1 cellular context compared by ENCODE assay signal in the genomic region with DNA sequence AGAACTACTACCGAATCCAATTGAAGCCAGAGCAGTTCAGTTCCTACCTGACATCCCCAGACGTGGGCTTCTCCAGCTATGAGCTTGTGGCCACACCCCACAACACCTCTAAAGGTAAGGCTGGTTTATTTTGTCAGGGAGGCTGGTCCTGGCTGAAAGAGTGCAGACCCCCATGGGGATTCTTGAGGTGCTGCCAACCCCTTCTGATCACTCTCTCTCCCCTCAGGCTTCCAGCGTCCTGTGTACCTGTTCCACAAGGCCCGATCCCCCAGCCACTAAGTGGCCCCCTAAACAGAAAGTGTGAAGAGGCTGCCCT.
TF ChIP-seq lines count a peak whose summit lies in the region.

No MANE protein-coding gene starts in this region.

TF ChIP-seq in GM23338, 12 proteins besides CTCF, POLR2A, EP300 and RAD21 (continued from another document):
- TF ChIP-seq, protein P1, sequence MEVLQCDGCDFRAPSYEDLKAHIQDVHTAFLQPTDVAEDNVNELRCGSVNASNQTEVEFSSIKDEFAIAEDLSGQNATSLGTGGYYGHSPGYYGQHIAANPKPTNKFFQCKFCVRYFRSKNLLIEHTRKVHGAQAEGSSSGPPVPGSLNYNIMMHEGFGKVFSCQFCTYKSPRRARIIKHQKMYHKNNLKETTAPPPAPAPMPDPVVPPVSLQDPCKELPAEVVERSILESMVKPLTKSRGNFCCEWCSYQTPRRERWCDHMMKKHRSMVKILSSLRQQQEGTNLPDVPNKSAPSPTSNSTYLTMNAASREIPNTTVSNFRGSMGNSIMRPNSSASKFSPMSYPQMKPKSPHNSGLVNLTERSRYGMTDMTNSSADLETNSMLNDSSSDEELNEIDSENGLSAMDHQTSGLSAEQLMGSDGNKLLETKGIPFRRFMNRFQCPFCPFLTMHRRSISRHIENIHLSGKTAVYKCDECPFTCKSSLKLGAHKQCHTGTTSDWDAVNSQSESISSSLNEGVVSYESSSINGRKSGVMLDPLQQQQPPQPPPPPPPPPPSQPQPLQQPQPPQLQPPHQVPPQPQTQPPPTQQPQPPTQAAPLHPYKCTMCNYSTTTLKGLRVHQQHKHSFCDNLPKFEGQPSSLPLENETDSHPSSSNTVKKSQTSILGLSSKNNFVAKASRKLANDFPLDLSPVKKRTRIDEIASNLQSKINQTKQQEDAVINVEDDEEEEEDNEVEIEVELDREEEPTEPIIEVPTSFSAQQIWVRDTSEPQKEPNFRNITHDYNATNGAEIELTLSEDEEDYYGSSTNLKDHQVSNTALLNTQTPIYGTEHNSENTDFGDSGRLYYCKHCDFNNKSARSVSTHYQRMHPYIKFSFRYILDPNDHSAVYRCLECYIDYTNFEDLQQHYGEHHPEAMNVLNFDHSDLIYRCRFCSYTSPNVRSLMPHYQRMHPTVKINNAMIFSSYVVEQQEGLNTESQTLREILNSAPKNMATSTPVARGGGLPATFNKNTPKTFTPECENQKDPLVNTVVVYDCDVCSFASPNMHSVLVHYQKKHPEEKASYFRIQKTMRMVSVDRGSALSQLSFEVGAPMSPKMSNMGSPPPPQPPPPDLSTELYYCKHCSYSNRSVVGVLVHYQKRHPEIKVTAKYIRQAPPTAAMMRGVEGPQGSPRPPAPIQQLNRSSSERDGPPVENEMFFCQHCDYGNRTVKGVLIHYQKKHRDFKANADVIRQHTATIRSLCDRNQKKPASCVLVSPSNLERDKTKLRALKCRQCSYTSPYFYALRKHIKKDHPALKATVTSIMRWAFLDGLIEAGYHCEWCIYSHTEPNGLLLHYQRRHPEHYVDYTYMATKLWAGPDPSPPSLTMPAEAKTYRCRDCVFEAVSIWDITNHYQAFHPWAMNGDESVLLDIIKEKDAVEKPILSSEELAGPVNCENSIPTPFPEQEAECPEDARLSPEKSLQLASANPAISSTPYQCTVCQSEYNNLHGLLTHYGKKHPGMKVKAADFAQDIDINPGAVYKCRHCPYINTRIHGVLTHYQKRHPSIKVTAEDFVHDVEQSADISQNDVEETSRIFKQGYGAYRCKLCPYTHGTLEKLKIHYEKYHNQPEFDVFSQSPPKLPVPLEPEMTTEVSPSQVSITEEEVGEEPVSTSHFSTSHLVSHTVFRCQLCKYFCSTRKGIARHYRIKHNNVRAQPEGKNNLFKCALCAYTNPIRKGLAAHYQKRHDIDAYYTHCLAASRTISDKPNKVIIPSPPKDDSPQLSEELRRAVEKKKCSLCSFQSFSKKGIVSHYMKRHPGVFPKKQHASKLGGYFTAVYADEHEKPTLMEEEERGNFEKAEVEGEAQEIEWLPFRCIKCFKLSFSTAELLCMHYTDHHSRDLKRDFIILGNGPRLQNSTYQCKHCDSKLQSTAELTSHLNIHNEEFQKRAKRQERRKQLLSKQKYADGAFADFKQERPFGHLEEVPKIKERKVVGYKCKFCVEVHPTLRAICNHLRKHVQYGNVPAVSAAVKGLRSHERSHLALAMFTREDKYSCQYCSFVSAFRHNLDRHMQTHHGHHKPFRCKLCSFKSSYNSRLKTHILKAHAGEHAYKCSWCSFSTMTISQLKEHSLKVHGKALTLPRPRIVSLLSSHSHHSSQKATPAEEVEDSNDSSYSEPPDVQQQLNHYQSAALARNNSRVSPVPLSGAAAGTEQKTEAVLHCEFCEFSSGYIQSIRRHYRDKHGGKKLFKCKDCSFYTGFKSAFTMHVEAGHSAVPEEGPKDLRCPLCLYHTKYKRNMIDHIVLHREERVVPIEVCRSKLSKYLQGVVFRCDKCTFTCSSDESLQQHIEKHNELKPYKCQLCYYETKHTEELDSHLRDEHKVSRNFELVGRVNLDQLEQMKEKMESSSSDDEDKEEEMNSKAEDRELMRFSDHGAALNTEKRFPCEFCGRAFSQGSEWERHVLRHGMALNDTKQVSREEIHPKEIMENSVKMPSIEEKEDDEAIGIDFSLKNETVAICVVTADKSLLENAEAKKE (CRISPR knock-in tag; IDR thresholded peaks at IDR 0.05), result no peak
- no peak for TF ChIP-seq CREB1 (CRISPR knock-in tag; IDR thresholded peaks at IDR 0.05; ENCODE audit: low read depth)
- TF ChIP-seq EZH2phosphoT487 (IDR thresholded peaks at IDR 0.05; ENCODE audit: unreplicated experiment), result no peak
- TF ChIP-seq, protein P2, sequence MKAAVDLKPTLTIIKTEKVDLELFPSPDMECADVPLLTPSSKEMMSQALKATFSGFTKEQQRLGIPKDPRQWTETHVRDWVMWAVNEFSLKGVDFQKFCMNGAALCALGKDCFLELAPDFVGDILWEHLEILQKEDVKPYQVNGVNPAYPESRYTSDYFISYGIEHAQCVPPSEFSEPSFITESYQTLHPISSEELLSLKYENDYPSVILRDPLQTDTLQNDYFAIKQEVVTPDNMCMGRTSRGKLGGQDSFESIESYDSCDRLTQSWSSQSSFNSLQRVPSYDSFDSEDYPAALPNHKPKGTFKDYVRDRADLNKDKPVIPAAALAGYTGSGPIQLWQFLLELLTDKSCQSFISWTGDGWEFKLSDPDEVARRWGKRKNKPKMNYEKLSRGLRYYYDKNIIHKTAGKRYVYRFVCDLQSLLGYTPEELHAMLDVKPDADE (IDR thresholded peaks at IDR 0.05), result no peak
- TF ChIP-seq ZNF331 (CRISPR knock-in tag; IDR thresholded peaks at IDR 0.05; ENCODE audit: low read depth), result no peak
- no peak for TF ChIP-seq ZNF114 (CRISPR knock-in tag; IDR thresholded peaks at IDR 0.05)
- TF ChIP-seq REST (IDR thresholded peaks at IDR 0.05; ENCODE audit: unreplicated experiment), result no peak
- TF ChIP-seq POLR2AphosphoS5 (IDR thresholded peaks at IDR 0.05; ENCODE audit: low read depth), result no peak
- no peak for TF ChIP-seq JUNB (IDR thresholded peaks at IDR 0.05; ENCODE audit: unreplicated experiment)
- no peak for TF ChIP-seq STAT1 (IDR thresholded peaks at IDR 0.05; ENCODE audit: unreplicated experiment)
- TF ChIP-seq NANOG (IDR thresholded peaks at IDR 0.05; ENCODE audit: borderline replicate concordance), result no peak
TF ChIP-seq in GM23338: peak in this region for 0.
